Comparison of ENCODE assay signal across 10 cellular contexts in genomic region chr9:129318121-129319075, GRCh38.
A peak's percentile ranks its signal among the peaks of the same experiment; 100 is the strongest.
DNase-seq lines count a peak whose midpoint lies in the region; ATAC-seq and TF ChIP-seq lines count a peak whose summit lies in the region.
"Had no signal": no experiment of that assay in that cellular context is flagged by ENCODE, and none has a peak within 500 bp of the region (broad histone marks: within the 10 kb centered on the region; RNA-seq: fewer than 3 reads in every experiment).

No MANE protein-coding gene starts in this region.

- no peak for DNase-seq in NT2/D1 (ENCODE audit: low read depth, low spot score)
- no peak for DNase-seq in glutamatergic neuron
- DNase-seq in ovary, result peak; percentile 49 to 73 (median 61)
- no peak for DNase-seq in HUDEP-2 (lab: John Stamatoyannopoulos, UW; ENCODE audit: unreplicated experiment in 76 of 76)
- DNase-seq in effector memory CD4-positive, alpha-beta T cell, result no peak
- DNase-seq in stimulated activated CD4-positive, alpha-beta T cell treated with anti-CD3 and anti-CD28 coated beads, Interleukin-4, amount 100 ng/mL, for 1 hour, result no peak
- DNase-seq: NCI-H446 had no signal

- no peak for ATAC-seq in GM21360 (IDR thresholded peaks at IDR 0.05; ENCODE audit: unreplicated experiment)

- 46 to 61% (median 50%) methylated on average over 16 of the region's 16 CpGs for WGBS in ovary, 3 donors

- H3K4me1 ChIP-seq in BLaER1 treated with 17β-estradiol and CSF1 and Interleukin-3, amounts not matched to agents 10 nM and 100 nM, result peaks cover 51 to 72% (median 66%) of the 10 kb centered on the region in 10 experiments
- peaks cover 20% of the 10 kb centered on the region for H3K4me1 ChIP-seq in NT2/D1 (ENCODE audit: insufficient read depth, insufficient read length)
- peaks cover 42% of the 10 kb centered on the region for H3K4me1 ChIP-seq in ovary (ENCODE audit: insufficient read depth)
- H3K4me1 ChIP-seq in effector memory CD4-positive, alpha-beta T cell (ENCODE audit: control insufficient read depth, insufficient read depth, low read length, poor library complexity, severe bottlenecking), result peaks cover 14% of the 10 kb centered on the region

- TF ChIP-seq CTCF in glutamatergic neuron (IDR thresholded peaks at IDR 0.05; ENCODE audit: partially characterized antibody, unreplicated experiment) (no peak), ovary (IDR thresholded peaks at IDR 0.05) (no peak)

- H3K9me3 Mint-ChIP-seq in glutamatergic neuron (ENCODE audit: unreplicated experiment), result peaks cover 4% of the 10 kb centered on the region

- H3K36me3 Mint-ChIP-seq in glutamatergic neuron (ENCODE audit: unreplicated experiment), result no peaks in the 10 kb centered on the region

- TF ChIP-seq EP300 in ovary (IDR thresholded peaks at IDR 0.05), result no peak

- no peak for TF ChIP-seq POLR2A in ovary (IDR thresholded peaks at IDR 0.05)

- no peaks in the 10 kb centered on the region for H3K27me3 ChIP-seq in BLaER1 treated with 17β-estradiol and CSF1 and Interleukin-3, amounts not matched to agents 10 nM and 100 nM
- H3K27me3 ChIP-seq in NT2/D1 (ENCODE audit: insufficient read depth, insufficient read length) (no peaks in the 10 kb centered on the region), ovary (no peaks in the 10 kb centered on the region)
- H3K27me3 ChIP-seq in effector memory CD4-positive, alpha-beta T cell (replicated peaks; ENCODE audit: control insufficient read depth, insufficient read depth, low read length, poor library complexity, severe bottlenecking), result no peaks in the 10 kb centered on the region

- H3K36me3 ChIP-seq in BLaER1 treated with 17β-estradiol and CSF1 and Interleukin-3, amounts not matched to agents 10 nM and 100 nM, result no peaks in the 10 kb centered on the region
- H3K36me3 ChIP-seq in NT2/D1 (ENCODE audit: insufficient read depth, insufficient read length, low read length) (no peaks in the 10 kb centered on the region), ovary (no peaks in the 10 kb centered on the region)
- no peaks in the 10 kb centered on the region for H3K36me3 ChIP-seq in effector memory CD4-positive, alpha-beta T cell (ENCODE audit: control insufficient read depth, insufficient read depth, low read length)

- peak overlapping the region; percentile 52 for H3K27ac Mint-ChIP-seq in glutamatergic neuron (ENCODE audit: unreplicated experiment)

- H3K9me3 ChIP-seq in BLaER1 treated with 17β-estradiol and CSF1 and Interleukin-3, amounts not matched to agents 10 nM and 100 nM (replicated peaks in 1 of 11), result no peaks in the 10 kb centered on the region
- no peaks in the 10 kb centered on the region for H3K9me3 ChIP-seq in NT2/D1 (ENCODE audit: insufficient read depth, low read length)
- no peaks in the 10 kb centered on the region for H3K9me3 ChIP-seq in ovary
- H3K9me3 ChIP-seq in effector memory CD4-positive, alpha-beta T cell (ENCODE audit: control insufficient read depth, low read length), result no peaks in the 10 kb centered on the region

- H3K4me3 ChIP-seq in BLaER1 treated with 17β-estradiol and CSF1 and Interleukin-3, amounts not matched to agents 10 nM and 100 nM, result no peak overlapping the region
- H3K4me3 ChIP-seq in NT2/D1 (ENCODE audit: insufficient read length, low read depth) (no peak overlapping the region), ovary (no peak overlapping the region)
- no peak overlapping the region for H3K4me3 ChIP-seq in effector memory CD4-positive, alpha-beta T cell (ENCODE audit: insufficient read depth, low read depth, low read length, poor library complexity, severe bottlenecking)

- 0 out of 22 replicates have a peak overlapping the region, but pooled peaks of 1 of the 11 experiments have one; percentile 4 for H3K27ac ChIP-seq in BLaER1 treated with 17β-estradiol and CSF1 and Interleukin-3, amounts not matched to agents 10 nM and 100 nM
- H3K27ac ChIP-seq in ovary, result peak overlapping the region; percentile 88 to 94
- H3K27ac ChIP-seq in effector memory CD4-positive, alpha-beta T cell (ENCODE audit: insufficient read depth, low read length, poor library complexity, severe bottlenecking), result no peak overlapping the region
- H3K27ac ChIP-seq: parathyroid adenoma had no signal

- intact Hi-C loops in ovary (cut with DNase I), result loop anchor here in 3 of 4 donors (2.0 to 10.0 kb wide), 7 partner anchors 61 to 294 kb away; partner anchors contain the start of gene IER5L (in 1 of the 3)

- H3K4me2 ChIP-seq in BLaER1 treated with 17β-estradiol and CSF1 and Interleukin-3, amounts not matched to agents 10 nM and 100 nM, result peak overlapping the region; percentile 6 to 48 (median 29); a peak in 20 of 22 replicates

- peak overlapping the region in 1 of 11 experiments; percentile 12; a peak in 1 of 22 replicates for H3K9ac ChIP-seq in BLaER1 treated with 17β-estradiol and CSF1 and Interleukin-3, amounts not matched to agents 10 nM and 100 nM
- H3K9ac ChIP-seq in NT2/D1 (ENCODE audit: insufficient read length, low read depth), result peak overlapping the region; percentile 14
- H3K9ac ChIP-seq: parathyroid adenoma had no signal

- H3K4me3 Mint-ChIP-seq in glutamatergic neuron (ENCODE audit: unreplicated experiment), result peak overlapping the region; percentile 68

- H4K20me1 ChIP-seq in BLaER1 treated with 17β-estradiol and CSF1 and Interleukin-3, amounts not matched to agents 10 nM and 100 nM, result no peaks in the 10 kb centered on the region

- peaks cover 3% of the 10 kb centered on the region for H3K27me3 Mint-ChIP-seq in glutamatergic neuron (ENCODE audit: unreplicated experiment)

- peaks cover 18% of the 10 kb centered on the region for H3K4me1 Mint-ChIP-seq in glutamatergic neuron (ENCODE audit: low read depth, unreplicated experiment)

Comparison
In these comparisons a context has a peak if more than half of its experiments do, and no peak if none do; other contexts are left out.
1. DNase-seq: peak in ovary (5 of 5); none in NT2/D1 (single experiment), glutamatergic neuron (single experiment), HUDEP-2 (0 of 76), effector memory CD4-positive, alpha-beta T cell (0 of 3) and stimulated activated CD4-positive, alpha-beta T cell treated with anti-CD3 and anti-CD28 coated beads, Interleukin-4, amount 100 ng/mL, for 1 hour (single experiment).